ENCODE assay signal across 8 cellular contexts in genomic region chr4:70838972-70839536, GRCh38. TPM values are rescaled to one million over a fixed set of nuclear protein-coding genes. Genes with fewer than 3 reads are reported as not detected.
DNase-seq lines count a peak whose midpoint lies in the region; ATAC-seq and TF ChIP-seq lines count a peak whose summit lies in the region.

No MANE protein-coding gene starts in this region.

- no peak for TF ChIP-seq POLR2A in stomach (IDR thresholded peaks at IDR 0.05)

- 0 to 1% (median 0%) methylated on average over 31 to 63 of the region's 63 CpGs for WGBS in stomach, 5 donors

- TF ChIP-seq CTCF in foreskin fibroblast (IDR thresholded peaks at IDR 0.05; ENCODE audit: low read depth, low read length): no peak
- no peak for TF ChIP-seq CTCF in neural crest cell (conservative IDR thresholded peaks at IDR 0.05)
- no peak for TF ChIP-seq CTCF in stomach (IDR thresholded peaks at IDR 0.05)

- DNase-seq in D341Med (ENCODE audit: low spot score) (peak; percentile 80), HT-29 (ENCODE audit: low spot score) (peak; percentile 66), RKO (ENCODE audit: low spot score) (peak; percentile 57), foreskin fibroblast (peak; percentile 49 to 75), neural crest cell (ENCODE audit: low read depth, low spot score) (peak; percentile 43), stomach (peak; percentile 67)
- peak; percentile 89 for DNase-seq in activated effector memory CD4-positive, alpha-beta T cell treated with anti-CD3 and anti-CD28 coated beads, Interleukin-2, amount 50 U/mL, for 16 hours

- H3K4me3 ChIP-seq in foreskin fibroblast (ENCODE audit: low read depth in 1 of 2, low read length in 2 of 2) (peak overlapping the region; percentile 80 to 95), stomach (peak overlapping the region; percentile 78 to 94 (median 89))

- H3K27ac Mint-ChIP-seq in neural crest cell (ENCODE audit: unreplicated experiment): peak overlapping the region; percentile 99

- peak overlapping the region; percentile 95 to 99 (median 97) for H3K27ac ChIP-seq in stomach

- no peak for TF ChIP-seq EP300 in stomach (IDR thresholded peaks at IDR 0.05)

- H3K9me3 Mint-ChIP-seq in neural crest cell: no peaks in the 10 kb centered on the region

- intact Hi-C loops in stomach (cut with DNase I; ENCODE audit: low total_unique reads): no loop called here

- H3K36me3 ChIP-seq in stomach: peaks cover 10 to 19% (median 18%) of the 10 kb centered on the region in 4 donors

- H3K9me3 ChIP-seq in stomach: no peaks in the 10 kb centered on the region

- no peaks in the 10 kb centered on the region for H3K27me3 Mint-ChIP-seq in neural crest cell (ENCODE audit: low read depth)

- peaks cover 4 to 47% (median 24%) of the 10 kb centered on the region in 4 donors for H3K4me1 ChIP-seq in stomach

- peaks cover 12% of the 10 kb centered on the region for H3K4me1 Mint-ChIP-seq in neural crest cell

- H3K27me3 ChIP-seq in stomach: no peaks in the 10 kb centered on the region

- H3K36me3 Mint-ChIP-seq in neural crest cell (ENCODE audit: low read depth): peaks cover 6% of the 10 kb centered on the region

- peak; percentile 56 for ATAC-seq in GM21381 (IDR thresholded peaks at IDR 0.05; ENCODE audit: unreplicated experiment)

- peak overlapping the region; percentile 98 for H3K4me3 Mint-ChIP-seq in neural crest cell

RNA-seq across cellular contexts. Expression of gene GRSF1, which starts 0.6 kb away (rescaled TPM):
- total RNA-seq in HT-29 (2014; rRNA removed; shearing (Covaris generic)): 40.7 and 48.3 TPM in 2 replicates
- 77.3 and 80.0 TPM in 2 replicates for total RNA-seq in neural crest cell
- 10 to 100 TPM; 24.0 to 86.5 (median 60.0) TPM for total RNA-seq in stomach
- 10 to 100 TPM; 40.4 to 61.6 (median 52.9) TPM for polyA plus RNA-seq in stomach

Comparison
In these comparisons a context has a peak if more than half of its experiments do, and no peak if none do; other contexts are left out.
1. Peak in every context shown above with its lines: DNase-seq, ATAC-seq, H3K4me3 ChIP-seq and H3K27ac ChIP-seq.